Comparison of ENCODE assay signal across 9 cellular contexts in genomic region chr5:97071993-97072392, GRCh38.
"Had no signal": no experiment of that assay in that cellular context is flagged by ENCODE, and none has a peak within 500 bp of the region (broad histone marks: within the 10 kb centered on the region; RNA-seq: fewer than 3 reads in every experiment).

No MANE protein-coding gene starts in this region.

- DNase-seq: GM23248, GOT3, H7, H9, HCEC 1CT, HFFc6 had no signal

- H3K4me1 ChIP-seq: HAP-1 had no signal

- H3K4me2 ChIP-seq: GM23338 had no signal

- ATAC-seq: GM23338, HCT116 had no signal

- H3K36me3 ChIP-seq: HAP-1 had no signal

- H3K9me3 ChIP-seq: HAP-1 had no signal

- H3K4me3 ChIP-seq: GM23338, HAP-1 had no signal

- H3K27ac ChIP-seq: GM23248 had no signal

- H2AFZ ChIP-seq: GM23338 had no signal

- H3K9ac ChIP-seq: GM23248 had no signal
